In the genomic region with DNA sequence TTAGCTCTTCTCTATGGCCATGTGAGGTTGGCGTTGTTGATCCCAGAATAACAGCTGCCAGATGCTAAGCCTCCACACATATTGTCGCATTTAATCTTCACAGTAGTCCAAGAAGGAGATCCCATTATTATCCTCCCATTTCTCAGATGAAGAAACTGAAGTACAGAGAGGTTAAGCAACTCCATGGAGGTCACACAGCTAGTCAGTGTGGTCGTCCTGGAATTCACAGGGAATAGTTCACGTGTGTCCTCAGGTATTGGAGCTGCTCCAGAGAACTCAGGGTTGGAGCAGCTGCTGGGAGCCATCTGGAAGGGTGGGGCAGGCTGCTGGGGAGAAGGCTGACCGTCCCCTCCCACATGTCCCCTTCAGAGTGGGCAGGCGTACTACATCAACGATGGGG, we compare ENCODE assay signal across 25 cellular contexts. TPM values are rescaled to one million over a fixed set of nuclear protein-coding genes. Genes with fewer than 3 reads are reported as not detected.
"Had no signal": no experiment of that assay in that cellular context is flagged by ENCODE, and none has a peak within 500 bp of the region (broad histone marks: within the 10 kb centered on the region; RNA-seq: fewer than 3 reads in every experiment).

No MANE protein-coding gene starts in this region.

- FAIRE-seq: RCC 7860 had no signal

- H3K9ac ChIP-seq: SK-N-SH had no signal

- H3K4me2 ChIP-seq: SK-N-SH had no signal

- DNase-seq: KBM-7, MV-4-11, NCI-H1048, NCI-H1105, NCI-H1417, NCI-H1436 treated with DMSO at 0.1 percent for 48 hours, NCI-H1694, NCI-H187 treated with DMSO at 0.1 percent for 48 hours, NCI-H2029 treated with DMSO at 0.1 percent for 48 hours, NCI-H2171 treated with DMSO at 0.1 percent for 48 hours, NCI-H345, NCI-H446 treated with DMSO at 0.1 percent for 48 hours, NCI-H510A treated with DMSO at 0.1 percent for 48 hours, NCI-H526, NCI-H748 treated with DMSO at 0.1 percent for 48 hours, SHP77, SK-N-SH, SW 1271, T-cell had no signal

- H3K27ac ChIP-seq: RWPE1 had no signal

- H3K9me3 ChIP-seq: SK-N-SH had no signal

- ATAC-seq: T-cell had no signal

RNA-seq across cellular contexts. Expression of a gene that starts 19.5 kb away (rescaled TPM):
- total RNA-seq: HT1080, LHCN-M2, MCF 10A, SK-MEL-5 had no signal
- polyA plus RNA-seq: SK-N-SH had no signal
